1 cellular context compared by ENCODE assay signal in genomic region chr15:63040954-63041353, GRCh38.
TF ChIP-seq lines count a peak whose summit lies in the region.

No MANE protein-coding gene starts in this region.

TF ChIP-seq in HepG2, 621 proteins besides CTCF, POLR2A, EP300 and RAD21:
- no peak for TF ChIP-seq ARNTL (CRISPR knock-in tag; IDR thresholded peaks at IDR 0.05)
- TF ChIP-seq NPAS2 (CRISPR knock-in tag; IDR thresholded peaks at IDR 0.05; ENCODE audit: borderline replicate concordance), result no peak
- no peak for TF ChIP-seq HCFC1 (IDR thresholded peaks at IDR 0.05; ENCODE audit: low read depth, low read length)
- no peak for TF ChIP-seq CCAR2 (optimal IDR thresholded peaks at IDR 0.05; ENCODE audit: low read depth, low read length)
- no peak for TF ChIP-seq SRY (CRISPR knock-in tag; IDR thresholded peaks at IDR 0.05)
- no peak for TF ChIP-seq ZKSCAN1 (IDR thresholded peaks at IDR 0.05; ENCODE audit: low read length)
- TF ChIP-seq CHCHD3 (CRISPR knock-in tag; IDR thresholded peaks at IDR 0.05), result no peak
- no peak for TF ChIP-seq ZNF432 (CRISPR knock-in tag; IDR thresholded peaks at IDR 0.05; ENCODE audit: borderline replicate concordance)
- no peak for TF ChIP-seq YEATS2 (CRISPR knock-in tag; IDR thresholded peaks at IDR 0.05; ENCODE audit: borderline replicate concordance)
- no peak for TF ChIP-seq HOXA3 (CRISPR knock-in tag; IDR thresholded peaks at IDR 0.05)
- no peak for TF ChIP-seq CCDC6 (CRISPR knock-in tag; IDR thresholded peaks at IDR 0.05)
- TF ChIP-seq ZNF768 (CRISPR knock-in tag; IDR thresholded peaks at IDR 0.05), result no peak
- TF ChIP-seq GPBP1L1 (CRISPR knock-in tag; IDR thresholded peaks at IDR 0.05), result no peak
- TF ChIP-seq ZNF326 (CRISPR knock-in tag; IDR thresholded peaks at IDR 0.05; ENCODE audit: borderline replicate concordance), result no peak
- TF ChIP-seq PHF21A (CRISPR knock-in tag; IDR thresholded peaks at IDR 0.05), result no peak
- no peak for TF ChIP-seq JUND (CRISPR knock-in tag; IDR thresholded peaks at IDR 0.05)
- TF ChIP-seq BCL3 (CRISPR knock-in tag; IDR thresholded peaks at IDR 0.05), result no peak
- no peak for TF ChIP-seq KLF11 (CRISPR knock-in tag; IDR thresholded peaks at IDR 0.05)
